In the genomic region with DNA sequence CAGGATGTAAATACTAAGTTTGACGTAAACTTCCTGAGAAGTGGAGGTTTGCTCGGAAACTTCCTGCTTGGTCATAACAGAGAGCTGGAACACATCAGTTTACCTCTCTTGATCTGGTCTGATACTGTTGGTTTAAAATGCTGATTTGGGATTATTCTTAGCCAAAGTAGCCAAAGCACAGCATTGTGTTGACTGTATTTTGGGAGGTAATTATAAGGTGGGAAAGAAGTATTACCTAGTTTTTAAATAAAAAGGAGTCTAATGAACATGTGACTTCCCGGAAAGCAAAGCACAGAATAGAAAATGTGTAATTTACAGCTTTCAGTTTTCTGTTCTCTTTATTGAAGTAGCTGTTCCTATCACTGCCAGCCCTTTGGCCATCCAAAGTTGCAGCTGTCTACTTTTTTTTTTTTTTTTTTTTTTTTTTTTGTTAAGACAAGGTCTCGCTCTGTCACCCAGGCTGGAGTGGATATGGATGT, we compare ENCODE assay signal across 9 cellular contexts. TPM values are rescaled to one million over a fixed set of nuclear protein-coding genes. Genes with fewer than 3 reads are reported as not detected.
A peak's percentile ranks its signal among the peaks of the same experiment; 100 is the strongest.
DNase-seq lines count a peak whose midpoint lies in the region; ATAC-seq, FAIRE-seq and TF ChIP-seq lines count a peak whose summit lies in the region.
"Had no signal": no experiment of that assay in that cellular context is flagged by ENCODE, and none has a peak within 500 bp of the region (broad histone marks: within the 10 kb centered on the region; RNA-seq: fewer than 3 reads in every experiment).

No MANE protein-coding gene starts in this region.

- TF ChIP-seq POLR2A in Peyer's patch (IDR thresholded peaks at IDR 0.05) (no peak), esophagus muscularis mucosa (IDR thresholded peaks at IDR 0.05; ENCODE audit: low read depth) (no peak)

- H3K27ac ChIP-seq in Peyer's patch, result peak overlapping the region; percentile 11 to 60 (median 48)
- H3K27ac ChIP-seq in esophagus muscularis mucosa (replicated peaks in 1 of 4), result no peak overlapping the region

- H3K4me3 ChIP-seq in Peyer's patch, result no peak overlapping the region
- no peak overlapping the region for H3K4me3 ChIP-seq in esophagus muscularis mucosa

- no peak for TF ChIP-seq EP300 in esophagus muscularis mucosa (IDR thresholded peaks at IDR 0.05)

- H3K27me3 ChIP-seq in Peyer's patch (no peaks in the 10 kb centered on the region), esophagus muscularis mucosa (no peaks in the 10 kb centered on the region)

- 61% methylated on average over 4 of the region's 4 CpGs for WGBS in esophagus muscularis mucosa

- no peak for TF ChIP-seq CTCF in Peyer's patch (IDR thresholded peaks at IDR 0.05)
- no peak for TF ChIP-seq CTCF in esophagus muscularis mucosa (IDR thresholded peaks at IDR 0.05)

- intact Hi-C loops in esophagus muscularis mucosa (cut with DNase I), result no loop called here

- H3K36me3 ChIP-seq in Peyer's patch (no peaks in the 10 kb centered on the region), esophagus muscularis mucosa (no peaks in the 10 kb centered on the region)

- no peaks in the 10 kb centered on the region for H3K4me1 ChIP-seq in Peyer's patch
- H3K4me1 ChIP-seq in esophagus muscularis mucosa, result no peaks in the 10 kb centered on the region

- DNase-seq in Peyer's patch, result no peak
- DNase-seq in myocyte (ENCODE audit: low read depth), result peak; percentile 14
- no peak for DNase-seq in RCC 7860 (ENCODE audit: low spot score)
- DNase-seq in esophagus muscularis mucosa (ENCODE audit: extremely low spot score), result no peak
- DNase-seq in activated effector memory CD4-positive, alpha-beta T cell treated with Interleukin-2 at 50 U/mL for 16 hours, result no peak

- H3K9me3 ChIP-seq in Peyer's patch, result no peaks in the 10 kb centered on the region
- no peaks in the 10 kb centered on the region for H3K9me3 ChIP-seq in esophagus muscularis mucosa

- no peak for FAIRE-seq in RCC 7860 (lab: Jason Lieb, UNC)
- FAIRE-seq: H1 had no signal

- ATAC-seq in GM18517 (IDR thresholded peaks at IDR 0.05; ENCODE audit: unreplicated experiment) (peak; percentile 80), GM21515 (IDR thresholded peaks at IDR 0.05; ENCODE audit: unreplicated experiment) (peak; percentile 79), HG03135 (IDR thresholded peaks at IDR 0.05; ENCODE audit: unreplicated experiment) (no peak)

RNA-seq across cellular contexts. Expression of gene SRP54, which starts 52.2 kb away (rescaled TPM):
- 10 to 100 TPM; 52.0 to 63.1 (median 53.2) TPM for total RNA-seq in Peyer's patch
- total RNA-seq in myocyte, result 69.8 and 85.1 TPM in 2 replicates
- polyA plus RNA-seq in myocyte (2012), result 33.6 TPM
- 10 to 100 TPM; 31.2 to 52.7 (median 39.3) TPM for total RNA-seq in esophagus muscularis mucosa

RNA-seq across cellular contexts. Expression of gene BAZ1A, which starts 55.5 kb away (rescaled TPM):
- 10 to 100 TPM; 26.3 to 61.1 (median 29.1) TPM for total RNA-seq in Peyer's patch
- 34.8 and 35.9 TPM in 2 replicates for total RNA-seq in myocyte
- 6.1 TPM for polyA plus RNA-seq in myocyte (2012)
- total RNA-seq in esophagus muscularis mucosa, result 10 to 100 TPM; 14.6 to 27.3 (median 24.5) TPM

Comparison
In these comparisons a context has a peak if more than half of its experiments do, and no peak if none do; other contexts are left out.
1. H3K27ac ChIP-seq: peak in Peyer's patch (4 of 4); none in esophagus muscularis mucosa (0 of 4).